In genomic region chr19:18000981-18001836, GRCh38 we compare ENCODE assay signal across 7 cellular contexts. TPM values are rescaled to one million over a fixed set of nuclear protein-coding genes. Genes with fewer than 3 reads are reported as not detected.
DNase-seq lines count a peak whose midpoint lies in the region; ATAC-seq, FAIRE-seq and TF ChIP-seq lines count a peak whose summit lies in the region.

No MANE protein-coding gene starts in this region.

- H3K4me3 ChIP-seq in colonic mucosa: peak overlapping the region; percentile 66

- DNase-seq in GM12892 (ENCODE audit: insufficient read length) (peak; percentile 83), NCI-H2227 (lab: John Stamatoyannopoulos, UW; ENCODE audit: unreplicated experiment) (peak; percentile 79), colonic mucosa (peak; percentile 96), left lobe of liver (ENCODE audit: low spot score) (peak; percentile 76)
- DNase-seq in activated CD4-positive, alpha-beta T cell treated with anti-CD3 and anti-CD28 coated beads for 4 hours: peak; percentile 89 to 92
- DNase-seq in stimulated activated CD4-positive, alpha-beta T cell treated with anti-CD3 and anti-CD28 coated beads, Interleukin-2, amount 100 ng/mL, for 48 hours: peak; percentile 76 to 82

- H3K36me3 ChIP-seq in colonic mucosa: no peaks in the 10 kb centered on the region

- peak; percentile 72 for ATAC-seq in HG02798 (IDR thresholded peaks at IDR 0.05; ENCODE audit: poor library complexity, unreplicated experiment)
- ATAC-seq in left lobe of liver: peak; percentile 73

- H3K4me1 ChIP-seq in colonic mucosa: no peaks in the 10 kb centered on the region

- FAIRE-seq in GM12892 (lab: Jason Lieb, UNC): no peak

- no peak for TF ChIP-seq CTCF in colonic mucosa (IDR thresholded peaks at IDR 0.05)

- peak; percentile 68; the same call in 1 of the 2 replicates for TF ChIP-seq POLR2A in GM12892 (IDR thresholded peaks at IDR 0.05; ENCODE audit: low read depth, low read length)

- no peaks in the 10 kb centered on the region for H3K27me3 ChIP-seq in colonic mucosa

- intact Hi-C loops in colonic mucosa (cut with DNase I): no loop called here

- H3K27ac ChIP-seq in colonic mucosa: peak overlapping the region; percentile 90

- no peaks in the 10 kb centered on the region for H3K9me3 ChIP-seq in colonic mucosa

- H3K9ac ChIP-seq in colonic mucosa (ENCODE audit: low read depth in 2 of 2, low read length in 2 of 2): peak overlapping the region; percentile 82 to 92

RNA-seq across cellular contexts. Expression of gene ARRDC2, which starts 6.8 kb away (rescaled TPM):
- polyA plus RNA-seq in GM12892 (2012; ENCODE audit: missing spikeins): 7.5 TPM
- total RNA-seq in colonic mucosa (10 to 100 TPM; 15.8 to 16.4 TPM), left lobe of liver (6.3 TPM)

RNA-seq across cellular contexts. Expression of gene KCNN1, which starts 34.3 kb away (rescaled TPM):
- 1.5 TPM for polyA plus RNA-seq in GM12892 (2012; ENCODE audit: missing spikeins)
- total RNA-seq in colonic mucosa: not detected
- total RNA-seq in left lobe of liver: not detected

Comparison
In these comparisons a context has a peak if more than half of its experiments do, and no peak if none do; other contexts are left out.
1. Peak in every context shown above with its lines: DNase-seq, ATAC-seq, H3K4me3 ChIP-seq and H3K27ac ChIP-seq.